In genomic region chr4:156800463-156800862, GRCh38 we compare ENCODE assay signal across 22 cellular contexts.
A peak's percentile ranks its signal among the peaks of the same experiment; 100 is the strongest.
DNase-seq lines count a peak whose midpoint lies in the region; ATAC-seq and TF ChIP-seq lines count a peak whose summit lies in the region.
"Had no signal": no experiment of that assay in that cellular context is flagged by ENCODE, and none has a peak within 500 bp of the region (broad histone marks: within the 10 kb centered on the region; RNA-seq: fewer than 3 reads in every experiment).

No MANE protein-coding gene starts in this region.

- H3K27me3 Mint-ChIP-seq in H9 (ENCODE audit: low read depth) (no peaks in the 10 kb centered on the region), mesothelial cell of epicardium (ENCODE audit: low read depth) (no peaks in the 10 kb centered on the region)
- H3K27me3 Mint-ChIP-seq: activated CD4-positive, alpha-beta memory T cell treated with anti-CD3 and anti-CD28 coated beads for 36 hours; activated naive CD8-positive, alpha-beta T cell; activated T-cell treated with anti-CD3 and anti-CD28 coated beads, Interleukin-2, amount 50 U/mL, for 24 hours; dendritic cell treated with granulocyte-macrophage colony-stimulating factor and Interleukin-4, amounts not matched to agents 40 ng/mL and 50 ng/mL, for 4 days; IgD-negative memory B cell had no signal

- H3K4me2 ChIP-seq in H9 (ENCODE audit: insufficient read depth, insufficient read length, low read length) (no peak overlapping the region), trophoblast cell (ENCODE audit: low read length) (no peak overlapping the region)

- H3K79me2 ChIP-seq in H9 (ENCODE audit: insufficient read depth, low read length) (no peaks in the 10 kb centered on the region), trophoblast cell (ENCODE audit: control insufficient read depth, insufficient read depth, low read length, poor library complexity) (no peaks in the 10 kb centered on the region)

- no peak overlapping the region for H2BK20ac ChIP-seq in H9 (ENCODE audit: low read depth, low read length, poor library complexity, severe bottlenecking)

- H3K4me1 Mint-ChIP-seq in H9 (peaks cover 0 to 5% of the 10 kb centered on the region in 2 experiments; a peak in 2 of 4 replicates), mesothelial cell of epicardium (peaks cover 42% of the 10 kb centered on the region)

- H3K36me3 ChIP-seq in trophoblast cell (ENCODE audit: control insufficient read depth in 1 of 2, insufficient read depth in 2 of 2, low read length in 2 of 2), result peaks cover 0 to 1% of the 10 kb centered on the region in 2 experiments
- H3K36me3 ChIP-seq: heart right ventricle, thoracic aorta, WERI-Rb-1 had no signal

- TF ChIP-seq CTCF in GM12874 (IDR thresholded peaks at IDR 0.05; ENCODE audit: insufficient read depth, low read depth, low read length), result 0 out of 2 replicates have a peak, but pooled peaks have one; percentile 10
- TF ChIP-seq CTCF in H9 (conservative IDR thresholded peaks at IDR 0.05), result peak; percentile 30; the same call in 1 of the 3 replicates
- peak; percentile 32 for TF ChIP-seq CTCF in mesothelial cell of epicardium (IDR thresholded peaks at IDR 0.05; ENCODE audit: unreplicated experiment)

- no peak for ATAC-seq in Right ventricle myocardium inferior
- ATAC-seq: heart right ventricle had no signal

- no peak overlapping the region for H3K56ac ChIP-seq in H9 (ENCODE audit: insufficient read length, low read depth, low read length)

- H3K9me3 ChIP-seq in H9 (ENCODE audit: control insufficient read depth, low read depth, low read length) (no peaks in the 10 kb centered on the region), trophoblast cell (ENCODE audit: insufficient read depth, low read depth, low read length) (no peaks in the 10 kb centered on the region)
- H3K9me3 ChIP-seq: heart right ventricle, thoracic aorta had no signal

- H2AK5ac ChIP-seq in H9 (ENCODE audit: insufficient read length, low read length) (no peak overlapping the region), trophoblast cell (ENCODE audit: low read length) (no peak overlapping the region)

- no peak overlapping the region for H3T11ph ChIP-seq in H9 (ENCODE audit: low read length)

- H4K8ac ChIP-seq in H9 (replicated peaks; ENCODE audit: insufficient read length, low read depth, low read length) (no peak overlapping the region), trophoblast cell (ENCODE audit: low read depth, low read length) (no peak overlapping the region)

- H4K91ac ChIP-seq in H9 (ENCODE audit: insufficient read length, low read depth, low read length), result no peak overlapping the region
- no peak overlapping the region for H4K91ac ChIP-seq in trophoblast cell (ENCODE audit: low read depth, low read length)

- H2BK12ac ChIP-seq in H9 (ENCODE audit: insufficient read length, low read depth, low read length), result no peak overlapping the region
- no peak overlapping the region for H2BK12ac ChIP-seq in trophoblast cell (ENCODE audit: low read length)

- H3K14ac ChIP-seq in H9 (ENCODE audit: insufficient read depth, low read length) (no peak overlapping the region), trophoblast cell (ENCODE audit: low read length) (no peak overlapping the region)

- whole genome bisulfite sequencing in H9 (ENCODE audit: extremely low coverage, insufficient read length, low lambda C conversion rate), result no CpG with 5 or more reads among the region's 1 CpG
- no CpG with 5 or more reads among the region's 1 CpG for WGBS in trophoblast cell (ENCODE audit: extremely low coverage, insufficient coverage, insufficient read length)

- H4K12ac ChIP-seq in trophoblast cell (ENCODE audit: low read depth, low read length), result no peak overlapping the region

- H3K9me3 Mint-ChIP-seq in H9 (no peaks in the 10 kb centered on the region), mesothelial cell of epicardium (no peaks in the 10 kb centered on the region)
- H3K9me3 Mint-ChIP-seq: activated CD4-positive, alpha-beta memory T cell treated with anti-CD3 and anti-CD28 coated beads for 36 hours; dendritic cell treated with granulocyte-macrophage colony-stimulating factor and Interleukin-4, amounts not matched to agents 40 ng/mL and 50 ng/mL, for 4 days; T-helper 1 cell treated with Interleukin-12 subunit alpha and Interleukin-12 subunit beta and Interleukin-4 antibody, amounts not matched to agents 30 μg/mL and 1 μg/mL, for 36 hours had no signal

- no peaks in the 10 kb centered on the region for H4K20me1 ChIP-seq in H9 (ENCODE audit: control insufficient read depth, insufficient read depth, insufficient read length)

- H3K9ac ChIP-seq in H9 (ENCODE audit: extremely low read depth, insufficient read length, low read length), result no peak overlapping the region
- no peak overlapping the region for H3K9ac ChIP-seq in trophoblast cell (ENCODE audit: low read length)

- H3K27ac Mint-ChIP-seq in H9 (no peak overlapping the region), mesothelial cell of epicardium (no peak overlapping the region)
- H3K27ac Mint-ChIP-seq: activated CD4-positive, alpha-beta memory T cell treated with anti-CD3 and anti-CD28 coated beads for 36 hours; activated naive CD8-positive, alpha-beta T cell; activated T-cell treated with anti-CD3 and anti-CD28 coated beads, Interleukin-2, amount 50 U/mL, for 24 hours; dendritic cell treated with granulocyte-macrophage colony-stimulating factor and Interleukin-4, amounts not matched to agents 40 ng/mL and 50 ng/mL, for 4 days; IgD-negative memory B cell; nephron; T-helper 1 cell treated with Interleukin-12 subunit alpha and Interleukin-12 subunit beta and Interleukin-4 antibody, amounts not matched to agents 30 μg/mL and 1 μg/mL, for 36 hours had no signal

- no peak overlapping the region for H3K4me3 ChIP-seq in trophoblast cell (ENCODE audit: low read depth, low read length)
- H3K4me3 ChIP-seq: heart right ventricle, thoracic aorta had no signal

- no peaks in the 10 kb centered on the region for H3K23me2 ChIP-seq in H9 (ENCODE audit: insufficient read length, low read depth, low read length, poor library complexity, severe bottlenecking)

- no peaks in the 10 kb centered on the region for H3K79me1 ChIP-seq in H9 (ENCODE audit: insufficient read depth, low read depth, low read length, poor library complexity, severe bottlenecking)
- no peaks in the 10 kb centered on the region for H3K79me1 ChIP-seq in trophoblast cell (ENCODE audit: low read length)

- no peaks in the 10 kb centered on the region for H3K27me3 ChIP-seq in H9 (ENCODE audit: insufficient read depth, low read length)
- H3K27me3 ChIP-seq in trophoblast cell (ENCODE audit: insufficient read depth, low read length), result no peaks in the 10 kb centered on the region
- H3K27me3 ChIP-seq: heart right ventricle had no signal

- H3K4ac ChIP-seq in H9 (ENCODE audit: low read depth, low read length), result no peak overlapping the region
- no peak overlapping the region for H3K4ac ChIP-seq in trophoblast cell (ENCODE audit: low read depth, low read length)

- H3K27ac ChIP-seq in H9 (ENCODE audit: insufficient read length, low read depth, low read length) (no peak overlapping the region), trophoblast cell (ENCODE audit: low read depth, low read length) (no peak overlapping the region)
- H3K27ac ChIP-seq: heart right ventricle, RWPE1, thoracic aorta, WERI-Rb-1 had no signal

- H2BK5ac ChIP-seq in H9 (ENCODE audit: insufficient read length, low read length) (no peak overlapping the region), trophoblast cell (ENCODE audit: low read depth, low read length, poor library complexity) (no peak overlapping the region)

- DNase-seq in H9, result no peak
- DNase-seq in RKO (ENCODE audit: low spot score), result peak; percentile 28
- DNase-seq in mesothelial cell of epicardium (ENCODE audit: low spot score in 2 of 2, unreplicated experiment in 2 of 2), result no peak
- DNase-seq in trophoblast cell, result no peak
- no peak for DNase-seq in CD1c-positive myeloid dendritic cell (ENCODE audit: extremely low spot score)
- DNase-seq in amygdala (lab: John Stamatoyannopoulos, UW), result no peak
- no peak for DNase-seq in Right ventricle myocardium inferior (ENCODE audit: missing footprints)
- DNase-seq: activated CD4-positive, alpha-beta memory T cell treated with anti-CD3 and anti-CD28 coated beads for 36 hours; activated T-cell treated with anti-CD3 and anti-CD28 coated beads, Interleukin-2, amount 50 U/mL, for 24 hours; HCEC 1CT; heart right ventricle; NCI-H2081; NCI-H69; WERI-Rb-1 had no signal

- no peak overlapping the region for H3K23ac ChIP-seq in H9 (ENCODE audit: insufficient read length, low read depth, low read length)
- H3K23ac ChIP-seq in trophoblast cell (ENCODE audit: low read length), result no peak overlapping the region

- H3K4me3 Mint-ChIP-seq in H9 (no peak overlapping the region), mesothelial cell of epicardium (no peak overlapping the region)
- H3K4me3 Mint-ChIP-seq: activated CD4-positive, alpha-beta memory T cell treated with anti-CD3 and anti-CD28 coated beads for 36 hours; activated naive CD8-positive, alpha-beta T cell; activated T-cell treated with anti-CD3 and anti-CD28 coated beads, Interleukin-2, amount 50 U/mL, for 24 hours; dendritic cell treated with granulocyte-macrophage colony-stimulating factor and Interleukin-4, amounts not matched to agents 40 ng/mL and 50 ng/mL, for 4 days; IgD-negative memory B cell; nephron; T-helper 1 cell treated with Interleukin-12 subunit alpha and Interleukin-12 subunit beta and Interleukin-4 antibody, amounts not matched to agents 30 μg/mL and 1 μg/mL, for 36 hours had no signal

- H3K36me3 Mint-ChIP-seq in H9 (ENCODE audit: insufficient read depth in 1 of 3, low read depth in 3 of 3), result peaks cover 0 to 4% (median 0%) of the 10 kb centered on the region in 3 experiments; a peak in 1 of 7 replicates
- H3K36me3 Mint-ChIP-seq in mesothelial cell of epicardium, result peaks cover 7% of the 10 kb centered on the region
- H3K36me3 Mint-ChIP-seq: activated CD4-positive, alpha-beta memory T cell treated with anti-CD3 and anti-CD28 coated beads for 36 hours; activated naive CD8-positive, alpha-beta T cell had no signal

- no peak overlapping the region for H3K18ac ChIP-seq in H9 (ENCODE audit: insufficient read length, low read depth, low read length)
- no peak overlapping the region for H3K18ac ChIP-seq in trophoblast cell (ENCODE audit: low read length)

- no peaks in the 10 kb centered on the region for H3K4me1 ChIP-seq in H9 (ENCODE audit: insufficient read depth, low read length)
- no peaks in the 10 kb centered on the region for H3K4me1 ChIP-seq in trophoblast cell (ENCODE audit: control insufficient read depth in 1 of 2, insufficient read depth in 2 of 2, low read length in 2 of 2)

- H2BK15ac ChIP-seq in H9 (ENCODE audit: low read depth, low read length), result no peak overlapping the region

- intact Hi-C loops in Right ventricle myocardium inferior (cut with DNase I), result no loop called here

- H2BK120ac ChIP-seq in H9 (ENCODE audit: low read depth, low read length, poor library complexity, severe bottlenecking), result no peak overlapping the region
- no peak overlapping the region for H2BK120ac ChIP-seq in trophoblast cell (ENCODE audit: insufficient read depth, low read length, poor library complexity)

- H2AFZ ChIP-seq in H9 (ENCODE audit: low read length), result no peak overlapping the region
- H2AFZ ChIP-seq in trophoblast cell (ENCODE audit: insufficient read depth, low read length, poor library complexity), result no peak overlapping the region

- no peak overlapping the region for H4K5ac ChIP-seq in H9 (ENCODE audit: insufficient read length, low read depth, low read length)
